1 cellular context compared by ENCODE assay signal in genomic region chr1:54081306-54082270, GRCh38.
TF ChIP-seq lines count a peak whose summit lies in the region.

No MANE protein-coding gene starts in this region.

TF ChIP-seq in HepG2, 621 proteins besides CTCF, POLR2A, EP300 and RAD21 (continued from another document and continues in another):
- TF ChIP-seq TEAD3 (CRISPR knock-in tag; optimal IDR thresholded peaks at IDR 0.05; ENCODE audit: borderline replicate concordance) (peak; percentile 64), BHLHE40 (IDR thresholded peaks at IDR 0.05; ENCODE audit: low read length) (peak; percentile 19; the same call in 1 of the 2 replicates), MYPOP (CRISPR knock-in tag; IDR thresholded peaks at IDR 0.05) (peak; percentile 9; the same call in 1 of the 2 replicates), SNAI1 (CRISPR knock-in tag; IDR thresholded peaks at IDR 0.05; ENCODE audit: borderline replicate concordance) (no peak), SRSF4 (IDR thresholded peaks at IDR 0.05; ENCODE audit: low read depth, low read length, poor library complexity, severe bottlenecking) (no peak), ZNF652 (CRISPR knock-in tag; IDR thresholded peaks at IDR 0.05; ENCODE audit: borderline replicate concordance, low read depth) (0 out of 2 replicates have a peak, but pooled peaks have one; percentile 33), MYNN (CRISPR knock-in tag; IDR thresholded peaks at IDR 0.05; ENCODE audit: low read depth) (no peak), KLF16 (CRISPR knock-in tag; IDR thresholded peaks at IDR 0.05) (0 out of 4 replicates have a peak, but pooled peaks of 1 of the 2 experiments have one; percentile 44), MXD3 (CRISPR knock-in tag; IDR thresholded peaks at IDR 0.05) (no peak), ZMYM4 (CRISPR knock-in tag; IDR thresholded peaks at IDR 0.05) (peak; percentile 49; the same call in 1 of the 2 replicates), SOX6 (IDR thresholded peaks at IDR 0.05) (no peak), SOX6 (CRISPR knock-in tag; IDR thresholded peaks at IDR 0.05) (peak; percentile 26; the same call in 1 of the 2 replicates), FOXA1 (IDR thresholded peaks at IDR 0.05) (no peak), FOXA1 (CRISPR knock-in tag; IDR thresholded peaks at IDR 0.05) (peak; percentile 94), SALL1 (CRISPR knock-in tag; IDR thresholded peaks at IDR 0.05) (peak; percentile 85), RFX5 (IDR thresholded peaks at IDR 0.05; ENCODE audit: low read depth, low read length) (no peak), E2F1 (CRISPR knock-in tag; IDR thresholded peaks at IDR 0.05) (no peak), ZNF768 (CRISPR knock-in tag; IDR thresholded peaks at IDR 0.05) (peak; percentile 39; the same call in 1 of the 2 replicates), SIX4 (CRISPR knock-in tag; IDR thresholded peaks at IDR 0.05) (0 out of 2 replicates have a peak, but pooled peaks have one; percentile 17), ARID5B (CRISPR knock-in tag; IDR thresholded peaks at IDR 0.05) (peak; percentile 53; the same call in 1 of the 2 replicates), ERF (CRISPR knock-in tag; IDR thresholded peaks at IDR 0.05) (0 out of 2 replicates have a peak, but pooled peaks have one; percentile 34), KDM2A (CRISPR knock-in tag; IDR thresholded peaks at IDR 0.05; ENCODE audit: borderline replicate concordance, low read depth) (peak; percentile 47; the same call in 1 of the 2 replicates), PRDM4 (CRISPR knock-in tag; IDR thresholded peaks at IDR 0.05; ENCODE audit: borderline replicate concordance) (no peak), ZSCAN9 (CRISPR knock-in tag; IDR thresholded peaks at IDR 0.05; ENCODE audit: borderline replicate concordance) (0 out of 2 replicates have a peak, but pooled peaks have one; percentile 21), POGZ (CRISPR knock-in tag; IDR thresholded peaks at IDR 0.05) (no peak), FOSL2 (CRISPR knock-in tag; IDR thresholded peaks at IDR 0.05) (peak; percentile 58; the same call in 1 of the 2 replicates), HOMEZ (CRISPR knock-in tag; IDR thresholded peaks at IDR 0.05; ENCODE audit: low read depth) (peak; percentile 56; the same call in 1 of the 2 replicates), FOXO1 (CRISPR knock-in tag; IDR thresholded peaks at IDR 0.05) (peak; percentile 78; the same call in 1 of the 2 replicates), SAP130 (CRISPR knock-in tag; IDR thresholded peaks at IDR 0.05; ENCODE audit: low read depth) (peak; percentile 64; the same call in 1 of the 2 replicates), HDAC2 (CRISPR knock-in tag; IDR thresholded peaks at IDR 0.05) (peak; percentile 38; the same call in 1 of the 2 replicates), STAG1 (CRISPR knock-in tag; IDR thresholded peaks at IDR 0.05) (peak; percentile 85), AGO2 (optimal IDR thresholded peaks at IDR 0.05; ENCODE audit: low read depth, low read length) (no peak), FOXC1 (CRISPR knock-in tag; IDR thresholded peaks at IDR 0.05; ENCODE audit: borderline replicate concordance) (0 out of 2 replicates have a peak, but pooled peaks have one; percentile 25), KAT8 (CRISPR knock-in tag; IDR thresholded peaks at IDR 0.05) (0 out of 2 replicates have a peak, but pooled peaks have one; percentile 41), MNT (IDR thresholded peaks at IDR 0.05) (no peak), HOXA7 (CRISPR knock-in tag; IDR thresholded peaks at IDR 0.05) (no peak), MED1 (CRISPR knock-in tag; IDR thresholded peaks at IDR 0.05) (0 out of 2 replicates have a peak, but pooled peaks have one; percentile 31), HOXA3 (CRISPR knock-in tag; IDR thresholded peaks at IDR 0.05) (peak; percentile 35; the same call in 1 of the 2 replicates), HMGXB4 (CRISPR knock-in tag; IDR thresholded peaks at IDR 0.05; ENCODE audit: borderline replicate concordance in 1 of 2, low read depth in 1 of 2) (peak; percentile 64 to 75; a peak in 2 of 4 replicates), FOXK2 (IDR thresholded peaks at IDR 0.05) (no peak), ZNF577 (CRISPR knock-in tag; IDR thresholded peaks at IDR 0.05; ENCODE audit: borderline replicate concordance, low read depth) (no peak), REPIN1 (CRISPR knock-in tag; IDR thresholded peaks at IDR 0.05; ENCODE audit: borderline replicate concordance, low read depth) (no peak), RARA (CRISPR knock-in tag; IDR thresholded peaks at IDR 0.05) (peak; percentile 45; the same call in 1 of the 2 replicates), ZNF644 (CRISPR knock-in tag; IDR thresholded peaks at IDR 0.05; ENCODE audit: low read depth) (peak; percentile 82; the same call in 1 of the 2 replicates), BRCA1 (CRISPR knock-in tag; IDR thresholded peaks at IDR 0.05) (no peak), MIXL1 (CRISPR knock-in tag; IDR thresholded peaks at IDR 0.05) (peak; percentile 62; the same call in 1 of the 2 replicates), ZBTB44 (CRISPR knock-in tag; IDR thresholded peaks at IDR 0.05) (no peak), XRCC5 (optimal IDR thresholded peaks at IDR 0.05; ENCODE audit: low read length) (peak; percentile 90)
